Comparison of ENCODE assay signal across 8 cellular contexts in genomic region chr15:90071220-90071807, GRCh38. TPM values are rescaled to one million over a fixed set of nuclear protein-coding genes. Genes with fewer than 3 reads are reported as not detected.
A peak's percentile ranks its signal among the peaks of the same experiment; 100 is the strongest.
DNase-seq lines count a peak whose midpoint lies in the region; ATAC-seq, FAIRE-seq and TF ChIP-seq lines count a peak whose summit lies in the region.

No MANE protein-coding gene starts in this region.

- TF ChIP-seq RAD21 in A549 (conservative IDR thresholded peaks at IDR 0.05 in 1 of 2, IDR thresholded peaks at IDR 0.05 in 1 of 2) = peak; percentile 74 to 87

- H3K27ac Mint-ChIP-seq in activated naive CD4-positive, alpha-beta T cell treated with anti-CD3 and anti-CD28 coated beads, Interleukin-2, amount 10 ng/mL, durations not matched to agents 7 days and 5 days = peak overlapping the region; percentile 49

- H3K27ac ChIP-seq in A549 (no peak overlapping the region), prostate gland (peak overlapping the region; percentile 35 to 50)

- peaks cover 8% of the 10 kb centered on the region for H3K4me1 Mint-ChIP-seq in activated naive CD4-positive, alpha-beta T cell treated with anti-CD3 and anti-CD28 coated beads, Interleukin-2, amount 10 ng/mL, durations not matched to agents 7 days and 5 days

- no peak overlapping the region for H3K4me3 Mint-ChIP-seq in activated naive CD4-positive, alpha-beta T cell treated with anti-CD3 and anti-CD28 coated beads, Interleukin-2, amount 10 ng/mL, durations not matched to agents 7 days and 5 days

- no peak for FAIRE-seq in A549 (lab: Jason Lieb, UNC)

- 59% methylated on average over 5 of the region's 5 CpGs for WGBS in A549 (ENCODE audit: missing lambda C conversion rate)
- 28% methylated on average over 5 of the region's 5 CpGs for WGBS in prostate gland

- H3K36me3 ChIP-seq in prostate gland = no peaks in the 10 kb centered on the region

- H3K27me3 ChIP-seq in prostate gland (replicated peaks; ENCODE audit: insufficient read depth) = no peaks in the 10 kb centered on the region

- H3K9me3 Mint-ChIP-seq in activated naive CD4-positive, alpha-beta T cell treated with anti-CD3 and anti-CD28 coated beads, Interleukin-2, amount 10 ng/mL, durations not matched to agents 7 days and 5 days = no peaks in the 10 kb centered on the region

- TF ChIP-seq POLR2A in A549 (IDR thresholded peaks at IDR 0.05; ENCODE audit: low read length) (no peak), prostate gland (IDR thresholded peaks at IDR 0.05) (no peak)

- intact Hi-C loops in prostate gland (cut with DNase I) = loop anchor here (2.0 to 10.0 kb wide), 2 partner anchors 159 to 307 kb away; partner anchors contain the start of gene ARPIN

- H3K4me1 ChIP-seq in A549 (no peaks in the 10 kb centered on the region), prostate gland (replicated peaks) (peaks cover 3% of the 10 kb centered on the region)

- ATAC-seq in A549 (peak; percentile 76 to 87), GM18511 (IDR thresholded peaks at IDR 0.05; ENCODE audit: unreplicated experiment) (peak; percentile 73), SK-N-SH treated with all-trans-retinoic acid at 6 μM for 48 hours (peak; percentile 95), GM18873 (IDR thresholded peaks at IDR 0.05; ENCODE audit: low FRiP score, unreplicated experiment) (no peak)

- H3K9me3 ChIP-seq in A549 (no peaks in the 10 kb centered on the region), prostate gland (no peaks in the 10 kb centered on the region)

- TF ChIP-seq EP300 in A549 (IDR thresholded peaks at IDR 0.05) = no peak

- peaks cover 20% of the 10 kb centered on the region for H3K36me3 Mint-ChIP-seq in activated naive CD4-positive, alpha-beta T cell treated with anti-CD3 and anti-CD28 coated beads, Interleukin-2, amount 10 ng/mL, durations not matched to agents 7 days and 5 days

- POLR2A ChIA-PET in A549 (lab: Yijun Ruan, JAX) = no interaction called here

- CTCF ChIA-PET in A549 (lab: Yijun Ruan, JAX) = interaction anchor here (0.5 to 7.2 kb wide), 69 partner anchors 9 to 468 kb away, joined by 3 to 66 read pairs (median 5); partner anchors contain the start of gene AP3S2
- CTCF ChIA-PET in activated naive CD4-positive, alpha-beta T cell treated with anti-CD3 and anti-CD28 coated beads, Interleukin-2, amount 10 ng/mL, durations not matched to agents 7 days and 5 days (lab: Charles Lee) = interaction anchor here (0.7 to 3.5 kb wide), 26 partner anchors 11 to 312 kb away, joined by 3 to 52 read pairs (median 4); no protein-coding TSS in a partner anchor

- no peak overlapping the region for H3K4me2 ChIP-seq in A549

- no peaks in the 10 kb centered on the region for H3K27me3 Mint-ChIP-seq in activated naive CD4-positive, alpha-beta T cell treated with anti-CD3 and anti-CD28 coated beads, Interleukin-2, amount 10 ng/mL, durations not matched to agents 7 days and 5 days

- H3K4me3 ChIP-seq in A549 = no peak overlapping the region
- no peak overlapping the region for H3K4me3 ChIP-seq in LNCaP clone FGC (ENCODE audit: low read depth, low read length)
- H3K4me3 ChIP-seq in prostate gland = no peak overlapping the region

- peak; percentile 89 for TF ChIP-seq CTCF in A549 (IDR thresholded peaks at IDR 0.05)
- peak; percentile 77 for TF ChIP-seq CTCF in LNCaP clone FGC (IDR thresholded peaks at IDR 0.05; ENCODE audit: control insufficient read depth, extremely low read depth, insufficient read depth)
- peak; percentile 72 to 89 (median 87) for TF ChIP-seq CTCF in prostate gland (IDR thresholded peaks at IDR 0.05)

- DNase-seq in A549 (ENCODE audit: low read depth in 1 of 2, low spot score in 1 of 2) (peak; percentile 84 to 89), LNCaP clone FGC (ENCODE audit: low read depth) (peak; percentile 63), glomerular visceral epithelial cell (ENCODE audit: extremely low spot score) (peak; percentile 77), prostate gland (ENCODE audit: low spot score) (peak; percentile 81)
- peak; percentile 88 for DNase-seq in activated naive CD4-positive, alpha-beta T cell treated with anti-CD3 and anti-CD28 coated beads, Interleukin-2, amount 10 ng/mL, durations not matched to agents 7 days and 5 days

TF ChIP-seq in A549, 52 proteins besides CTCF, POLR2A, EP300 and RAD21 (continues in another document):
- TF ChIP-seq ZSCAN20 (CRISPR knock-in tag; IDR thresholded peaks at IDR 0.05) (no peak), HOXB13 (CRISPR knock-in tag; IDR thresholded peaks at IDR 0.05; ENCODE audit: low read depth) (no peak), GATA3 (IDR thresholded peaks at IDR 0.05; ENCODE audit: borderline replicate concordance) (no peak), EHF (CRISPR knock-in tag; IDR thresholded peaks at IDR 0.05) (no peak), HDAC2 (IDR thresholded peaks at IDR 0.05) (no peak), TP53 (CRISPR knock-in tag; IDR thresholded peaks at IDR 0.05) (no peak), ZNF302 (CRISPR knock-in tag; IDR thresholded peaks at IDR 0.05) (no peak), FOXS1 (CRISPR knock-in tag; IDR thresholded peaks at IDR 0.05) (peak; percentile 19; the same call in 1 of the 2 replicates), MAZ (IDR thresholded peaks at IDR 0.05; ENCODE audit: borderline replicate concordance, low read depth, low read length) (0 out of 2 replicates have a peak, but pooled peaks have one; percentile 42), FOSB (CRISPR knock-in tag; IDR thresholded peaks at IDR 0.05) (no peak), JUN (IDR thresholded peaks at IDR 0.05) (no peak), CHD4 (IDR thresholded peaks at IDR 0.05; ENCODE audit: borderline replicate concordance) (no peak), KDM5A (IDR thresholded peaks at IDR 0.05) (no peak), HOXB5 (CRISPR knock-in tag; IDR thresholded peaks at IDR 0.05) (no peak), MAX (IDR thresholded peaks at IDR 0.05) (0 out of 2 replicates have a peak, but pooled peaks have one; percentile 34), POLR2AphosphoS2 (conservative IDR thresholded peaks at IDR 0.05; ENCODE audit: low read length) (no peak), ATOH8 (CRISPR knock-in tag; IDR thresholded peaks at IDR 0.05; ENCODE audit: low read depth) (no peak)

TF ChIP-seq in SK-N-SH treated with all-trans-retinoic acid at 6 μM for 48 hours, 23 proteins besides CTCF, POLR2A, EP300 and RAD21:
- TF ChIP-seq PPARA (CRISPR knock-in tag; IDR thresholded peaks at IDR 0.05; ENCODE audit: borderline replicate concordance) (no peak), ZC3H10 (CRISPR knock-in tag; IDR thresholded peaks at IDR 0.05) (no peak), TSHZ2 (CRISPR knock-in tag; IDR thresholded peaks at IDR 0.05) (no peak), ARNTL (CRISPR knock-in tag; IDR thresholded peaks at IDR 0.05; ENCODE audit: borderline replicate concordance, low read depth) (no peak), ZNF8 (CRISPR knock-in tag; IDR thresholded peaks at IDR 0.05) (no peak), BACH2 (CRISPR knock-in tag; IDR thresholded peaks at IDR 0.05; ENCODE audit: borderline replicate concordance) (no peak)

RNA-seq across cellular contexts. Expression of gene IDH2, which starts 31.0 kb away (rescaled TPM):
- polyA plus RNA-seq in A549 (2011; rRNA removed) (31.8 and 37.7 TPM in 2 replicates), A549 (2017; fragmentation: RNase III; extraction: RNeasy Plus Mini Kit Qiagen cat#74134 plus additional on column Dnase treatment) (29.9 to 32.8 TPM (median 32.2 TPM) in 3 replicates)
- 32.9 and 45.4 TPM in 2 replicates for polyA plus RNA-seq in A549 (2012; cell fraction: cytosol; rRNA removed)
- polyA plus RNA-seq in A549 (2012; cell fraction: nucleus; rRNA removed) = 39.0 and 45.7 TPM in 2 replicates
- 55.3 and 58.2 TPM in 2 replicates for polyA minus RNA-seq in A549 (2011; rRNA and poly(A)+ RNA removed)
- 100 to 1,000 TPM in 1 of 2 donors, 10 to 100 TPM in 1; 98.1 to 190 TPM for total RNA-seq in prostate gland

Comparison
In these comparisons a context has a peak if more than half of its experiments do, and no peak if none do; other contexts are left out.
1. H3K27ac ChIP-seq: peak in prostate gland (2 of 2); none in A549 (0 of 2).
2. Peak in every context shown above with its lines, with median percentiles within 50 percentile points of each other: DNase-seq and CTCF ChIP-seq.